ENCODE assay signal across 8 cellular contexts in the genomic region with DNA sequence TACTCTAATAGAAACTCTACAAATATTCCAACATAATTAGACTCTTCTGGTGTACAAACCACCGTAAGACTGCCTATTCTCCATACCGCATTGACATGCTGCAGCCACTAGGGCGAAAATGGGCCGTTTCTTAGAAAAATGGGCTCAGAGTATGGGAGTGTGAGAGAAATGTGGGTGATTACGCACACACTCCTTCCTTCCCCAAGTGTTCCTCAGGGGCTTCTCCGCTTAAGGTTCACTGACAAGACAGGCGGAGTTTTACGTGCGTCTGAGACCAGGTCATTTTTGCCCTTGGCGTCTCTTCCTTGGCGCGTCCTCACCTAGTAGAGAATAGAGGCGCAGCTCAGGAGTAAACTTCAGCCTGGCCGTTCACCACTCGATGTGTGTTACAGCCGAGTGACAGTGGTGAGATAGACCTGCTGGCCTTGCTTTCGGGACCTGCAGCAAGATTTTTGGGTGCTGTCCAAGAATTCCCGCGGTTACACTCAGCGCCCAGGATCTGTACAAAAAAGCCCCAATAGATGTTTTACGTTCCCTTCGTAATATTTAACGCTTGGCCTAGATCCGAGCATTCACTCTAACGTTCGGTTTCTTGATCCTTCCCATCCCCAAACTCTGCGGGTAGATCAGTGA. TPM values are rescaled to one million over a fixed set of nuclear protein-coding genes. Genes with fewer than 3 reads are reported as not detected.
A peak's percentile ranks its signal among the peaks of the same experiment; 100 is the strongest.
DNase-seq lines count a peak whose midpoint lies in the region; ATAC-seq, FAIRE-seq and TF ChIP-seq lines count a peak whose summit lies in the region.

No MANE protein-coding gene starts in this region.

- no peak overlapping the region for H3K9ac ChIP-seq in kidney (ENCODE audit: low read length in 2 of 2)
- peak overlapping the region; percentile 11 to 13 for H3K9ac ChIP-seq in stomach smooth muscle (ENCODE audit: low read length in 2 of 2)

- TF ChIP-seq POLR2A in body of pancreas (IDR thresholded peaks at IDR 0.05) = no peak

- H3K4me3 ChIP-seq in body of pancreas (peak overlapping the region in 1 of 2 donors; percentile 4), kidney (ENCODE audit: low read length in 2 of 2) (peak overlapping the region; percentile 59 to 78), stomach smooth muscle (ENCODE audit: low read length in 2 of 2) (peak overlapping the region; percentile 81 to 82)

- no peaks in the 10 kb centered on the region for H3K9me3 ChIP-seq in body of pancreas
- no peaks in the 10 kb centered on the region for H3K9me3 ChIP-seq in kidney (ENCODE audit: control insufficient read depth in 1 of 2, low read length in 2 of 2)
- no peaks in the 10 kb centered on the region for H3K9me3 ChIP-seq in stomach smooth muscle (ENCODE audit: control insufficient read depth in 2 of 2, low read length in 2 of 2)

- H3K36me3 ChIP-seq in body of pancreas (replicated peaks in 1 of 2; ENCODE audit: insufficient read depth in 1 of 2, low read depth in 2 of 2) (no peaks in the 10 kb centered on the region), kidney (ENCODE audit: control insufficient read depth in 1 of 2, insufficient read depth in 2 of 2, low read length in 2 of 2) (no peaks in the 10 kb centered on the region), stomach smooth muscle (ENCODE audit: control insufficient read depth in 2 of 2, insufficient read depth in 2 of 2, low read length in 2 of 2) (no peaks in the 10 kb centered on the region)

- H3K4me1 ChIP-seq in body of pancreas (peaks cover 27% of the 10 kb centered on the region), kidney (ENCODE audit: control insufficient read depth in 1 of 2, insufficient read depth in 1 of 2, low read depth in 1 of 2, low read length in 2 of 2) (peaks cover 3 to 18% of the 10 kb centered on the region in 2 donors), stomach smooth muscle (ENCODE audit: control insufficient read depth, insufficient read depth, low read length) (peaks cover 27% of the 10 kb centered on the region)

- FAIRE-seq in kidney (lab: Jason Lieb, UNC) = no peak

- DNase-seq in AG08396 (ENCODE audit: low spot score) (peak; percentile 54), body of pancreas (peak; percentile 15 to 37 (median 36)), kidney (no peak), kidney glomerular epithelial cell (lab: John Stamatoyannopoulos, UW) (no peak)

- H3K27me3 ChIP-seq in body of pancreas (no peaks in the 10 kb centered on the region), stomach smooth muscle (ENCODE audit: control insufficient read depth in 1 of 2, insufficient read depth in 2 of 2, low read length in 2 of 2) (peaks cover 7 to 15% of the 10 kb centered on the region in 2 donors)

- peak overlapping the region in 3 of 4 donors; percentile 25 to 81 (median 48) for H3K27ac ChIP-seq in body of pancreas
- H3K27ac ChIP-seq in kidney (ENCODE audit: low read depth in 2 of 2, low read length in 2 of 2) = no peak overlapping the region
- H3K27ac ChIP-seq in stomach smooth muscle (ENCODE audit: low read length) = no peak overlapping the region

- ATAC-seq in GM18502 (IDR thresholded peaks at IDR 0.05; ENCODE audit: poor library complexity, unreplicated experiment) (peak; percentile 18), HG03521 (IDR thresholded peaks at IDR 0.05; ENCODE audit: unreplicated experiment) (peak; percentile 34), body of pancreas (peak; percentile 15), HG02840 (IDR thresholded peaks at IDR 0.05; ENCODE audit: low FRiP score, unreplicated experiment) (no peak)

- TF ChIP-seq CTCF in body of pancreas (IDR thresholded peaks at IDR 0.05) (peak in 6 of 7 experiments; percentile 16 to 41 (median 30)), kidney (IDR thresholded peaks at IDR 0.05; ENCODE audit: borderline replicate concordance, extremely low read depth, insufficient read depth) (peak; percentile 22)

- intact Hi-C loops in body of pancreas (cut with DNase I) (no loop called here), kidney (cut with DNase I) (no loop called here)

- WGBS in body of pancreas, 2 donors = 4 to 7% methylated on average over 27 of the region's 27 CpGs

RNA-seq across cellular contexts. Expression of a gene that starts 1.8 kb away (rescaled TPM):
- 10 to 100 TPM; 20.5 to 37.9 TPM for total RNA-seq in body of pancreas
- total RNA-seq in kidney = 41.2 TPM
- 20.0 TPM for polyA plus RNA-seq in kidney (ENCODE audit: insufficient read depth, low read depth, low replicate concordance)

Comparison
In these comparisons a context has a peak if more than half of its experiments do, and no peak if none do; other contexts are left out.
1. DNase-seq: peak in AG08396 (single experiment) and body of pancreas (4 of 4); none in kidney (single experiment) and kidney glomerular epithelial cell (single experiment).
2. H3K27ac ChIP-seq: peak in body of pancreas (3 of 4); none in kidney (0 of 2) and stomach smooth muscle (single experiment).
3. H3K9ac ChIP-seq: peak in stomach smooth muscle (2 of 2); none in kidney (0 of 2).